ENCODE assay signal across 26 cellular contexts in genomic region chr10:6353526-6353925, GRCh38.
"Had no signal": no experiment of that assay in that cellular context is flagged by ENCODE, and none has a peak within 500 bp of the region (broad histone marks: within the 10 kb centered on the region; RNA-seq: fewer than 3 reads in every experiment).

No MANE protein-coding gene starts in this region.

- DNase-seq: activated CD4-positive, CD25-positive, alpha-beta regulatory T cell; activated CD8-positive, alpha-beta memory T cell treated with anti-CD3 and anti-CD28 coated beads, Interleukin-2, amount 10 ng/mL, durations not matched to agents 7 days and 5 days; activated CD8-positive, alpha-beta T cell treated with anti-CD3 and anti-CD28 coated beads for 36 hours; activated effector memory CD4-positive, alpha-beta T cell treated with anti-CD3 and anti-CD28 coated beads, Interleukin-2, amount 50 U/mL, for 16 hours; activated naive CD4-positive, alpha-beta T cell treated with anti-CD3 and anti-CD28 coated beads, Interleukin-2, amount 50 U/mL, for 16 hours; activated T-cell treated with anti-CD3 and anti-CD28 coated beads for 4 hours; aorta; brain microvascular endothelial cell; caudate nucleus; effector CD4-positive, alpha-beta T cell; heart left ventricle; naive thymus-derived CD8-positive, alpha-beta T cell; sigmoid colon; stimulated activated CD4-positive, alpha-beta T cell treated with anti-CD3 and anti-CD28 coated beads, Interleukin-15, amount 100 ng/mL, for 24 hours; stimulated activated CD8-positive, alpha-beta memory T cell treated with anti-CD3 and anti-CD28 coated beads, Interleukin-4, amount 100 ng/mL, for 48 hours; stimulated activated naive B cell treated with anti-CD40 and anti-IgM and Interleukin-4, amounts not matched to agents 10 μg/mL and 1 μg/mL and 100 μg/mL, for 72 hours; T-helper 17 cell; trophoblast cell had no signal

- H3K27ac ChIP-seq: brain microvascular endothelial cell, heart left ventricle, parathyroid adenoma, sigmoid colon, vagina had no signal

- H3K4me1 ChIP-seq: sigmoid colon, vagina had no signal

- H3K4me3 ChIP-seq: heart left ventricle, lung, sigmoid colon, smooth muscle cell, vagina had no signal

- H3K36me3 ChIP-seq: brain microvascular endothelial cell, sigmoid colon, vagina had no signal

- FAIRE-seq: endometrium, islet of Langerhans had no signal

- H3K4me3 Mint-ChIP-seq: activated CD4-positive, alpha-beta T cell treated with anti-CD3 and anti-CD28 coated beads, Interleukin-2, amount 10 ng/mL, durations not matched to agents 24 days and 14 days; activated CD8-positive, alpha-beta memory T cell treated with anti-CD3 and anti-CD28 coated beads, Interleukin-2, amount 10 ng/mL, durations not matched to agents 7 days and 5 days; activated CD8-positive, alpha-beta T cell treated with anti-CD3 and anti-CD28 coated beads for 36 hours; dendritic cell treated with granulocyte-macrophage colony-stimulating factor and Interleukin-4, amounts not matched to agents 40 ng/mL and 50 ng/mL, for 4 days; naive thymus-derived CD8-positive, alpha-beta T cell; stimulated activated naive B cell treated with anti-CD40 and anti-IgM and Interleukin-4, amounts not matched to agents 10 μg/mL and 1 μg/mL and 100 μg/mL, for 72 hours; T-helper 17 cell had no signal

- H3K27me3 Mint-ChIP-seq: activated CD4-positive, alpha-beta T cell treated with anti-CD3 and anti-CD28 coated beads, Interleukin-2, amount 10 ng/mL, durations not matched to agents 24 days and 14 days; activated CD8-positive, alpha-beta memory T cell treated with anti-CD3 and anti-CD28 coated beads, Interleukin-2, amount 10 ng/mL, durations not matched to agents 7 days and 5 days; activated CD8-positive, alpha-beta T cell treated with anti-CD3 and anti-CD28 coated beads for 36 hours; dendritic cell treated with granulocyte-macrophage colony-stimulating factor and Interleukin-4, amounts not matched to agents 40 ng/mL and 50 ng/mL, for 4 days; naive thymus-derived CD8-positive, alpha-beta T cell; stimulated activated naive B cell treated with anti-CD40 and anti-IgM and Interleukin-4, amounts not matched to agents 10 μg/mL and 1 μg/mL and 100 μg/mL, for 72 hours; T-helper 17 cell had no signal

- H3K27me3 ChIP-seq: brain microvascular endothelial cell, heart left ventricle, sigmoid colon, vagina had no signal

- ATAC-seq: activated CD8-positive, alpha-beta memory T cell treated with anti-CD3 and anti-CD28 coated beads, Interleukin-2, amount 10 ng/mL, durations not matched to agents 7 days and 5 days; activated CD8-positive, alpha-beta T cell treated with anti-CD3 and anti-CD28 coated beads for 36 hours; heart left ventricle; naive thymus-derived CD8-positive, alpha-beta T cell; stimulated activated naive B cell treated with anti-CD40 and anti-IgM and Interleukin-4, amounts not matched to agents 10 μg/mL and 1 μg/mL and 100 μg/mL, for 72 hours; T-helper 17 cell had no signal

- H3K9me3 ChIP-seq: vagina had no signal

- H3K27ac Mint-ChIP-seq: activated CD4-positive, alpha-beta T cell treated with anti-CD3 and anti-CD28 coated beads, Interleukin-2, amount 10 ng/mL, durations not matched to agents 24 days and 14 days; activated CD8-positive, alpha-beta memory T cell treated with anti-CD3 and anti-CD28 coated beads, Interleukin-2, amount 10 ng/mL, durations not matched to agents 7 days and 5 days; activated CD8-positive, alpha-beta T cell treated with anti-CD3 and anti-CD28 coated beads for 36 hours; dendritic cell treated with granulocyte-macrophage colony-stimulating factor and Interleukin-4, amounts not matched to agents 40 ng/mL and 50 ng/mL, for 4 days; stimulated activated naive B cell treated with anti-CD40 and anti-IgM and Interleukin-4, amounts not matched to agents 10 μg/mL and 1 μg/mL and 100 μg/mL, for 72 hours; T-helper 17 cell had no signal
